ENCODE assay signal across 23 cellular contexts in genomic region chr20:57701090-57701489, GRCh38. TPM values are rescaled to one million over a fixed set of nuclear protein-coding genes. Genes with fewer than 3 reads are reported as not detected.
"Had no signal": no experiment of that assay in that cellular context is flagged by ENCODE, and none has a peak within 500 bp of the region (broad histone marks: within the 10 kb centered on the region; RNA-seq: fewer than 3 reads in every experiment).

No MANE protein-coding gene starts in this region.

- ATAC-seq: activated T-cell treated with anti-CD3 and anti-CD28 coated beads, Interleukin-2, amount 50 U/mL, for 72 hours; foreskin keratinocyte; left lobe of liver; lower lobe of right lung; naive thymus-derived CD4-positive, alpha-beta T cell; upper lobe of right lung had no signal

- H3K36me3 Mint-ChIP-seq: activated naive CD4-positive, alpha-beta T cell treated with anti-CD3 and anti-CD28 coated beads, Interleukin-2, amount 10 ng/mL, durations not matched to agents 7 days and 5 days; immature natural killer cell had no signal

- H3K4me1 Mint-ChIP-seq: immature natural killer cell had no signal

- H3K27ac ChIP-seq: foreskin keratinocyte, lower lobe of right lung, upper lobe of right lung had no signal

- H3K27ac Mint-ChIP-seq: activated CD4-positive, alpha-beta memory T cell treated with anti-CD3 and anti-CD28 coated beads, Interleukin-2, amount 10 ng/mL, durations not matched to agents 7 days and 5 days; activated CD4-positive, alpha-beta T cell treated with anti-CD3 and anti-CD28 coated beads, Interleukin-2, amount 10 ng/mL, durations not matched to agents 24 days and 14 days; activated naive CD4-positive, alpha-beta T cell treated with anti-CD3 and anti-CD28 coated beads, Interleukin-2, amount 10 ng/mL, durations not matched to agents 7 days and 5 days; activated T-cell treated with anti-CD3 and anti-CD28 coated beads, Interleukin-2, amount 50 U/mL, for 72 hours; dendritic cell treated with granulocyte-macrophage colony-stimulating factor and Interleukin-4, amounts not matched to agents 40 ng/mL and 50 ng/mL, for 4 days; immature natural killer cell had no signal

- H3K4me3 Mint-ChIP-seq: activated CD4-positive, alpha-beta memory T cell treated with anti-CD3 and anti-CD28 coated beads, Interleukin-2, amount 10 ng/mL, durations not matched to agents 7 days and 5 days; activated CD4-positive, alpha-beta T cell treated with anti-CD3 and anti-CD28 coated beads, Interleukin-2, amount 10 ng/mL, durations not matched to agents 24 days and 14 days; activated naive CD4-positive, alpha-beta T cell treated with anti-CD3 and anti-CD28 coated beads, Interleukin-2, amount 10 ng/mL, durations not matched to agents 7 days and 5 days; activated T-cell treated with anti-CD3 and anti-CD28 coated beads, Interleukin-2, amount 50 U/mL, for 72 hours; dendritic cell treated with granulocyte-macrophage colony-stimulating factor and Interleukin-4, amounts not matched to agents 40 ng/mL and 50 ng/mL, for 4 days; immature natural killer cell; naive thymus-derived CD4-positive, alpha-beta T cell; neural crest cell had no signal

- H3K4me3 ChIP-seq: lower lobe of right lung, upper lobe of right lung had no signal

- H3K27me3 ChIP-seq: foreskin keratinocyte, upper lobe of right lung had no signal

- H3K27me3 Mint-ChIP-seq: brain had no signal

- H3K9me3 ChIP-seq: lower lobe of right lung, upper lobe of right lung had no signal

- H3K9me3 Mint-ChIP-seq: activated CD4-positive, alpha-beta memory T cell treated with anti-CD3 and anti-CD28 coated beads, Interleukin-2, amount 10 ng/mL, durations not matched to agents 7 days and 5 days; activated CD4-positive, alpha-beta T cell treated with anti-CD3 and anti-CD28 coated beads, Interleukin-2, amount 10 ng/mL, durations not matched to agents 24 days and 14 days; activated naive CD4-positive, alpha-beta T cell treated with anti-CD3 and anti-CD28 coated beads, Interleukin-2, amount 10 ng/mL, durations not matched to agents 7 days and 5 days; activated T-cell treated with anti-CD3 and anti-CD28 coated beads, Interleukin-2, amount 50 U/mL, for 72 hours; brain; dendritic cell treated with granulocyte-macrophage colony-stimulating factor and Interleukin-4, amounts not matched to agents 40 ng/mL and 50 ng/mL, for 4 days; immature natural killer cell; naive thymus-derived CD4-positive, alpha-beta T cell; neural crest cell had no signal

- DNase-seq: activated CD4-positive, alpha-beta memory T cell treated with anti-CD3 and anti-CD28 coated beads, Interleukin-2, amount 10 ng/mL, durations not matched to agents 7 days and 5 days; activated CD4-positive, alpha-beta T cell treated with anti-CD3 and anti-CD28 coated beads, Interleukin-2, amount 10 ng/mL, durations not matched to agents 24 days and 14 days; activated effector memory CD4-positive, alpha-beta T cell treated with Interleukin-2 at 50 U/mL for 16 hours; activated naive CD4-positive, alpha-beta T cell treated with anti-CD3 and anti-CD28 coated beads, Interleukin-2, amount 10 ng/mL, durations not matched to agents 7 days and 5 days; activated T-cell treated with anti-CD3 and anti-CD28 coated beads, Interleukin-2, amount 50 U/mL, for 72 hours; anterior cingulate cortex; caudate nucleus; effector CD8-positive, alpha-beta T cell; foreskin keratinocyte; immature natural killer cell; lower lobe of right lung; naive thymus-derived CD4-positive, alpha-beta T cell; occipital lobe; retina; stimulated activated CD4-positive, alpha-beta T cell treated with anti-CD3 and anti-CD28 coated beads, Interleukin-2, amount 100 ng/mL, for 48 hours; stimulated activated CD8-positive, alpha-beta memory T cell treated with anti-CD3 and anti-CD28 coated beads, Interleukin-4, amount 100 ng/mL, for 48 hours; stimulated activated naive CD4-positive, alpha-beta T cell; T-helper 9 cell; upper lobe of right lung had no signal

- H3K36me3 ChIP-seq: lower lobe of right lung, upper lobe of right lung had no signal

RNA-seq across cellular contexts. Expression of gene PMEPA1, which starts 8.7 kb away (rescaled TPM):
- polyA plus RNA-seq: immature natural killer cell had no signal
